In the genomic region with DNA sequence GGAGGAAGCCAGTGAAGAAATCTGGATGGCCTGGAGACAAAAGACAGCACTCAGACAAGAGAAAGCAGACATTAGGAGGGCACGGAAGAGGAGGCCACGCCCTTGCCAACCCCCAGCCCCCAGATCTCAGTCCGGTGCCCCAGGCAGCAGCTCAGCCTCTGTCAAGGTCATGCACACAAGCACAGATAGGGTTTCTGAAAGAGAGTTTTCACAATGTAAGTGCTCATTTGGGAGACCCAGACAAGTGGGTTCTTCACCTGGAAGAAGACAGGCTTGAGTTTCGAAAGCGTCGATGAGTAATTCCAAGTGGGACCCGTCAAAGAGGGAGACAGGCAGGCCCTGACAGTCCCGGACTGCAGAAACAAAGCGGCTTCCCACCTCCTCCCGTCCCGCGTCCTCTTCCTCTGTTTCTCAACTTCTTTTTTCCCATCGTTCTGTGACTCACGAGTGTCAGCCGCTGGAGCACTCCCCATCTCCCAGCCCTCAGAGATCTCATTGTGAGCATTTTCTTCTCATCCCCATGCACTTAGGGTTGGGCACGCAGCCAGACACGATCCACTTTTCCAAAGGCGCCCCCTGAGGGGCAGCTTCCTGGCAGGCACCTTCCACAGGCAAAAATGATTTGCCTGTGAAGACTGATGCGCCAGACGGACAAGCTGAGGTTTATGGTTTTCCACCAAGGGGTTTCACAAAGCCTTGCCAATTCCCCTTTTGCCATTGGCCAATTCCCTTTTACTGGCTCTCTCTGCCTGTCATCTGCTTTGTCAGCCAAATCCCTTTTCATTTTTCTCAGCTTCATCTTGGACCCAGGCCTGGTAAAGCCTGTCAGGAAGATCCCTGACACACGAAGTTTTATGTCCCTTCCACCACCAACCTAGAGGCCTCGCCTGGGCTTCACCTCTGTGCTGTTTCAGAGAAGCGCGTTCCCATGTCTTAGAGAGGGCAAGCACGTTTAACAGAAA, we compare ENCODE assay signal across 9 cellular contexts.
DNase-seq lines count a peak whose midpoint lies in the region; TF ChIP-seq lines count a peak whose summit lies in the region.
"Had no signal": no experiment of that assay in that cellular context is flagged by ENCODE, and none has a peak within 500 bp of the region (broad histone marks: within the 10 kb centered on the region; RNA-seq: fewer than 3 reads in every experiment).

No MANE protein-coding gene starts in this region.

- no peaks in the 10 kb centered on the region for H3K9me3 Mint-ChIP-seq in endothelial cell (ENCODE audit: unreplicated experiment)

- H3K36me3 ChIP-seq in esophagus (ENCODE audit: control insufficient read depth in 2 of 2, insufficient read depth in 2 of 2, low read length in 1 of 2): no peaks in the 10 kb centered on the region

- no peaks in the 10 kb centered on the region for H3K36me3 Mint-ChIP-seq in endothelial cell (ENCODE audit: low read depth, unreplicated experiment)

- H3K27ac ChIP-seq in esophagus (ENCODE audit: low read depth in 2 of 2, low read length in 1 of 2): peak overlapping the region; percentile 51 to 86

- H3K4me1 Mint-ChIP-seq in endothelial cell (ENCODE audit: unreplicated experiment): peaks cover 6% of the 10 kb centered on the region

- DNase-seq in G401 (ENCODE audit: low spot score): peak; percentile 19
- DNase-seq in NCI-H345 (lab: John Stamatoyannopoulos, UW): peak; percentile 66
- peak; percentile 85 for DNase-seq in posterior vena cava (ENCODE audit: low spot score)
- DNase-seq in epidermal melanocyte (ENCODE audit: insufficient read length, low spot score): no peak
- no peak for DNase-seq in endothelial cell (ENCODE audit: low spot score)
- DNase-seq in activated T-cell treated with anti-CD3 and anti-CD28 coated beads, Interleukin-2, amount 50 U/mL, for 48 hours: no peak
- no peak for DNase-seq in mucosa of gallbladder (ENCODE audit: low spot score)
- DNase-seq: SIG-M5 had no signal

- H3K27me3 ChIP-seq in esophagus (ENCODE audit: control insufficient read depth in 1 of 2, insufficient read depth in 2 of 2, low read length in 2 of 2): no peaks in the 10 kb centered on the region

- WGBS in esophagus, 2 donors: 45 to 61% methylated on average over 25 of the region's 25 CpGs

- no peak overlapping the region for H3K4me3 Mint-ChIP-seq in endothelial cell (ENCODE audit: unreplicated experiment)

- H3K4me3 ChIP-seq in esophagus (ENCODE audit: low read depth in 1 of 2, low read length in 2 of 2): no peak overlapping the region

- H3K27ac Mint-ChIP-seq in endothelial cell (ENCODE audit: unreplicated experiment): no peak overlapping the region

- in situ Hi-C loops in G401 (cut with HindIII; ENCODE audit: low sequenced_read_pairs): no loop called here

- TF ChIP-seq CTCF in endothelial cell (IDR thresholded peaks at IDR 0.05; ENCODE audit: unreplicated experiment): no peak

- H3K9me3 ChIP-seq in esophagus (ENCODE audit: control insufficient read depth in 2 of 2, insufficient read depth in 1 of 2, low read depth in 1 of 2, low read length in 1 of 2): no peaks in the 10 kb centered on the region

- peaks cover 0 to 7% of the 10 kb centered on the region in 2 donors for H3K4me1 ChIP-seq in esophagus (ENCODE audit: control insufficient read depth in 2 of 2, insufficient read depth in 2 of 2, low read length in 1 of 2)

- H3K27me3 Mint-ChIP-seq in endothelial cell (ENCODE audit: unreplicated experiment): no peaks in the 10 kb centered on the region

- intact Hi-C loops in posterior vena cava (cut with DNase I): no loop called here

Comparison
In these comparisons a context has a peak if more than half of its experiments do, and no peak if none do; other contexts are left out.
1. DNase-seq: peak in G401 (single experiment), NCI-H345 (single experiment) and posterior vena cava (single experiment); none in epidermal melanocyte (single experiment), endothelial cell (single experiment), activated T-cell treated with anti-CD3 and anti-CD28 coated beads, Interleukin-2, amount 50 U/mL, for 48 hours (0 of 2) and mucosa of gallbladder (single experiment).